In genomic region chr13:114281351-114282142, GRCh38 we compare ENCODE assay signal across 8 cellular contexts. TPM values are rescaled to one million over a fixed set of nuclear protein-coding genes. Genes with fewer than 3 reads are reported as not detected.
DNase-seq lines count a peak whose midpoint lies in the region; ATAC-seq and TF ChIP-seq lines count a peak whose summit lies in the region.

TSS of gene UPF3A (plus strand) at chr13:114281601. CDS start at chr13:114281640, 39 bp downstream.

- no peaks in the 10 kb centered on the region for H3K27me3 ChIP-seq in adrenal gland
- H3K27me3 ChIP-seq in heart right ventricle: no peaks in the 10 kb centered on the region
- no peaks in the 10 kb centered on the region for H3K27me3 ChIP-seq in upper lobe of right lung

- ATAC-seq in HG02759 (IDR thresholded peaks at IDR 0.05; ENCODE audit: unreplicated experiment) (peak; percentile 80), heart right ventricle (peak; percentile 93 to 98 (median 95)), upper lobe of right lung (peak; percentile 94)

- H3K4me3 ChIP-seq in GM12875 (ENCODE audit: low read depth, low read length) (peak within 1 kb of the TSS; percentile 74), adrenal gland (peak within 1 kb of the TSS; percentile 57 to 91 (median 66)), heart right ventricle (peak within 1 kb of the TSS; percentile 46 to 77 (median 72)), upper lobe of right lung (peak within 1 kb of the TSS; percentile 72)

- peaks cover 31% of the 10 kb centered on the region for H3K4me1 Mint-ChIP-seq in progenitor cell of endocrine pancreas (ENCODE audit: low read depth)

- H3K36me3 Mint-ChIP-seq in progenitor cell of endocrine pancreas (ENCODE audit: insufficient read depth): peaks cover 19% of the 10 kb centered on the region

- H3K27ac ChIP-seq in adrenal gland (peak within 1 kb of the TSS; percentile 97 to 99 (median 98)), heart right ventricle (peak within 1 kb of the TSS; percentile 90 to 99 (median 97)), upper lobe of right lung (peak within 1 kb of the TSS; percentile 94)

- intact Hi-C loops in adrenal gland (cut with DNase I) (no loop called here), heart right ventricle (cut with DNase I) (loop anchor here in 2 of 10 donors (1.0 kb wide), 1 partner anchor 33 kb away; the partner anchor contains the start of gene CHAMP1 (in 2 of the 2)), upper lobe of right lung (cut with DNase I) (no loop called here)

- H3K9me3 Mint-ChIP-seq in progenitor cell of endocrine pancreas (ENCODE audit: low read depth): no peaks in the 10 kb centered on the region

- H3K4me3 Mint-ChIP-seq in progenitor cell of endocrine pancreas (ENCODE audit: low read depth): peak within 1 kb of the TSS; percentile 82

- peak within 1 kb of the TSS; percentile 96 for H3K27ac Mint-ChIP-seq in progenitor cell of endocrine pancreas

- no peaks in the 10 kb centered on the region for H3K27me3 Mint-ChIP-seq in progenitor cell of endocrine pancreas

- peaks cover 0 to 4% of the 10 kb centered on the region in 2 donors for H3K36me3 ChIP-seq in adrenal gland (replicated peaks in 1 of 2)
- H3K36me3 ChIP-seq in heart right ventricle: peaks cover 0 to 53% (median 4%) of the 10 kb centered on the region in 9 donors
- peaks cover 6% of the 10 kb centered on the region for H3K36me3 ChIP-seq in upper lobe of right lung

- 0 to 1% (median 0%) methylated on average over 9 to 96 of the region's 99 CpGs; no CpG with 5 or more reads in 1 of the 4 donors for WGBS in adrenal gland, 4 donors
- WGBS in heart right ventricle, 2 donors: 1% methylated on average over 54 to 98 of the region's 99 CpGs

- TF ChIP-seq POLR2A in adrenal gland (IDR thresholded peaks at IDR 0.05): peak; percentile 72 to 86

- H3K9me3 ChIP-seq in adrenal gland (replicated peaks in 1 of 3): no peaks in the 10 kb centered on the region
- H3K9me3 ChIP-seq in heart right ventricle: no peaks in the 10 kb centered on the region
- no peaks in the 10 kb centered on the region for H3K9me3 ChIP-seq in upper lobe of right lung

- TF ChIP-seq CTCF in GM12875 (IDR thresholded peaks at IDR 0.05; ENCODE audit: borderline replicate concordance, insufficient read depth, low read depth, low read length) (no peak), adrenal gland (IDR thresholded peaks at IDR 0.05) (no peak), heart right ventricle (IDR thresholded peaks at IDR 0.05) (no peak), progenitor cell of endocrine pancreas (IDR thresholded peaks at IDR 0.05; ENCODE audit: unreplicated experiment) (no peak), upper lobe of right lung (IDR thresholded peaks at IDR 0.05) (no peak)

- DNase-seq in NCI-H1417 (lab: John Stamatoyannopoulos, UW) (peak; percentile 98 to 99 (median 98)), T-helper 1 cell (peak; percentile 79 to 95 (median 84)), adrenal gland (peak; percentile 91 to 94 (median 92)), heart right ventricle (peak; percentile 93 to 94), progenitor cell of endocrine pancreas (ENCODE audit: low spot score, unreplicated experiment) (peak; percentile 85), upper lobe of right lung (peak; percentile 96)

- H3K4me1 ChIP-seq in adrenal gland (replicated peaks in 1 of 2) (peaks cover 15 to 26% of the 10 kb centered on the region in 2 donors), heart right ventricle (peaks cover 0 to 34% (median 15%) of the 10 kb centered on the region in 9 donors), upper lobe of right lung (peaks cover 26% of the 10 kb centered on the region)

RNA-seq across cellular contexts. Expression of gene UPF3A, which starts in this region (rescaled TPM):
- total RNA-seq in adrenal gland: 10 to 100 TPM; 27.5 to 46.8 (median 37.7) TPM
- 100 to 1,000 TPM in 1 of 3 donors, 10 to 100 TPM in 2; 47.5 to 130 (median 78.6) TPM for polyA plus RNA-seq in adrenal gland
- 10 to 100 TPM; 16.6 to 29.2 (median 19.4) TPM for total RNA-seq in heart right ventricle
- polyA plus RNA-seq in heart right ventricle: 100 to 1,000 TPM in 1 of 2 donors, 10 to 100 TPM in 1; 26.8 to 105 TPM
- total RNA-seq in progenitor cell of endocrine pancreas: 149 and 150 TPM in 2 replicates
- 35.6 TPM for total RNA-seq in upper lobe of right lung

Comparison
In these comparisons a context has a peak if more than half of its experiments do, and no peak if none do; other contexts are left out.
1. Peak in every context shown above with its lines: DNase-seq, ATAC-seq, H3K4me3 ChIP-seq and H3K27ac ChIP-seq.